Comparison of ENCODE assay signal across 1 cellular context in genomic region chr3:33113772-33114621, GRCh38.
TF ChIP-seq lines count a peak whose summit lies in the region.

Gene CRTAP, plus strand, starts transcription at chr3:33114014. Its CDS starts 64 bp downstream, at chr3:33114078.

TF ChIP-seq in SK-N-SH, 30 proteins besides CTCF, POLR2A, EP300 and RAD21 (continued from another document):
- TF ChIP-seq ZBTB33 (IDR thresholded peaks at IDR 0.05; ENCODE audit: borderline replicate concordance, low read depth) (no peak), MAX (IDR thresholded peaks at IDR 0.05; ENCODE audit: low read depth) (peak; percentile 71), RFX5 (IDR thresholded peaks at IDR 0.05; ENCODE audit: low read length) (no peak), SIN3A (IDR thresholded peaks at IDR 0.05; ENCODE audit: borderline replicate concordance, low read depth, low read length) (0 out of 2 replicates have a peak, but pooled peaks have one; percentile 48), GABPA (IDR thresholded peaks at IDR 0.05; ENCODE audit: low read depth) (peak; percentile 37; the same call in 1 of the 2 replicates), EZH2phosphoT487 (IDR thresholded peaks at IDR 0.05; ENCODE audit: borderline replicate concordance, low read depth) (no peak), TCF12 (IDR thresholded peaks at IDR 0.05) (peak; percentile 27; the same call in 1 of the 2 replicates), MXI1 (IDR thresholded peaks at IDR 0.05; ENCODE audit: low read depth, low read length) (peak; percentile 64), RCOR1 (IDR thresholded peaks at IDR 0.05; ENCODE audit: low read length) (no peak)
